In the genomic region with DNA sequence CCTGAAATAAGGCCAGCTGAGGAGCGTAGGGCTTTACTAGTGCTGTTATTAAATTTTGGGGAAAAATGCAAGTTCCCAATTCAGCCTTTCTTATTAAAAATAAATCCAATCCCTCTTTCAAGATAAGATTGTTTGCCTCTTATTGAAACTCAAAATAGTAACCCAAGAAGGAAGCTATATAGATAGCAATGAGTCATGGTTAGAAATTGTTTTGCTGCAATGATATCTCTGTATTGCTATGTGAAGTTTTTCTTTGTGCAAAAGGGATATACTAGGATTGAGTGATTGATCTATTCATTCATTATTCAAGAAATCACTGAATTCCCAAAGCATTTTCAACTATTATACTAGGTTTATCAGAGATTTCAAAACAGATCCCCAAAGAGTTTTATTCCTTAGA, we compare ENCODE assay signal across 1 cellular context.
TF ChIP-seq lines count a peak whose summit lies in the region.

No MANE protein-coding gene starts in this region.

TF ChIP-seq in SK-N-SH treated with all-trans-retinoic acid at 6 μM for 48 hours, 23 proteins besides CTCF, POLR2A, EP300 and RAD21 (continued from another document):
- TF ChIP-seq, protein P1, sequence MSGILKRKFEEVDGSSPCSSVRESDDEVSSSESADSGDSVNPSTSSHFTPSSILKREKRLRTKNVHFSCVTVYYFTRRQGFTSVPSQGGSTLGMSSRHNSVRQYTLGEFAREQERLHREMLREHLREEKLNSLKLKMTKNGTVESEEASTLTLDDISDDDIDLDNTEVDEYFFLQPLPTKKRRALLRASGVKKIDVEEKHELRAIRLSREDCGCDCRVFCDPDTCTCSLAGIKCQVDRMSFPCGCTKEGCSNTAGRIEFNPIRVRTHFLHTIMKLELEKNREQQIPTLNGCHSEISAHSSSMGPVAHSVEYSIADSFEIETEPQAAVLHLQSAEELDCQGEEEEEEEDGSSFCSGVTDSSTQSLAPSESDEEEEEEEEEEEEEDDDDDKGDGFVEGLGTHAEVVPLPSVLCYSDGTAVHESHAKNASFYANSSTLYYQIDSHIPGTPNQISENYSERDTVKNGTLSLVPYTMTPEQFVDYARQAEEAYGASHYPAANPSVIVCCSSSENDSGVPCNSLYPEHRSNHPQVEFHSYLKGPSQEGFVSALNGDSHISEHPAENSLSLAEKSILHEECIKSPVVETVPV (CRISPR knock-in tag; IDR thresholded peaks at IDR 0.05) = no peak
- TF ChIP-seq ZFP3 (CRISPR knock-in tag; IDR thresholded peaks at IDR 0.05) = no peak
- no peak for TF ChIP-seq ZFP30 (CRISPR knock-in tag; IDR thresholded peaks at IDR 0.05)
- no peak for TF ChIP-seq ZNF565 (CRISPR knock-in tag; conservative IDR thresholded peaks at IDR 0.05; ENCODE audit: low read depth)
